ENCODE assay signal across 21 cellular contexts in genomic region chr6:53830356-53830755, GRCh38. TPM values are rescaled to one million over a fixed set of nuclear protein-coding genes. Genes with fewer than 3 reads are reported as not detected.
DNase-seq lines count a peak whose midpoint lies in the region; ATAC-seq and TF ChIP-seq lines count a peak whose summit lies in the region.
"Had no signal": no experiment of that assay in that cellular context is flagged by ENCODE, and none has a peak within 500 bp of the region (broad histone marks: within the 10 kb centered on the region; RNA-seq: fewer than 3 reads in every experiment).

No MANE protein-coding gene starts in this region.

- H3K4me1 ChIP-seq in mammary epithelial cell (ENCODE audit: insufficient read depth, low read length) (peaks cover 52% of the 10 kb centered on the region), colonic mucosa (no peaks in the 10 kb centered on the region), parathyroid adenoma (peaks cover 41% of the 10 kb centered on the region), Peyer's patch (peaks cover 0 to 60% (median 2%) of the 10 kb centered on the region in 4 donors)

- WGBS in mammary epithelial cell (ENCODE audit: low coverage, missing lambda C conversion rate), result 61% methylated on average over 1 of the region's 1 CpG

- H3K9me3 ChIP-seq in mammary epithelial cell (replicated peaks; ENCODE audit: insufficient read depth, low read length) (no peaks in the 10 kb centered on the region), colonic mucosa (no peaks in the 10 kb centered on the region), parathyroid adenoma (ENCODE audit: control insufficient read depth, low read length) (no peaks in the 10 kb centered on the region), Peyer's patch (no peaks in the 10 kb centered on the region)

- intact Hi-C loops in MCF 10A (cut with micrococcal nuclease) (no loop called here), mammary epithelial cell (cut with micrococcal nuclease) (no loop called here), colonic mucosa (cut with DNase I) (no loop called here)

- no peak for TF ChIP-seq POLR2A in Peyer's patch (IDR thresholded peaks at IDR 0.05)

- H3K27me3 ChIP-seq in mammary epithelial cell (ENCODE audit: insufficient read depth, low read length) (no peaks in the 10 kb centered on the region), colonic mucosa (no peaks in the 10 kb centered on the region), parathyroid adenoma (ENCODE audit: control insufficient read depth, insufficient read depth, low read length) (no peaks in the 10 kb centered on the region), Peyer's patch (no peaks in the 10 kb centered on the region)

- peaks cover 43% of the 10 kb centered on the region for H3K4me1 Mint-ChIP-seq in MCF 10A (ENCODE audit: insufficient read depth, unreplicated experiment)

- ATAC-seq in HG02678 (IDR thresholded peaks at IDR 0.05; ENCODE audit: unreplicated experiment), result no peak
- no peak for ATAC-seq in HG02884 (IDR thresholded peaks at IDR 0.05; ENCODE audit: unreplicated experiment)
- ATAC-seq: HCT116 had no signal

- H2AFZ ChIP-seq in mammary epithelial cell (ENCODE audit: low read depth, low read length), result no peak overlapping the region
- H2AFZ ChIP-seq in parathyroid adenoma, result no peak overlapping the region
- H2AFZ ChIP-seq: PC-9 had no signal

- no peak overlapping the region for H3K4me3 Mint-ChIP-seq in MCF 10A (ENCODE audit: unreplicated experiment)
- H3K4me3 Mint-ChIP-seq: B cell; CD4-positive, alpha-beta T cell had no signal

- H3K36me3 Mint-ChIP-seq in MCF 10A (ENCODE audit: insufficient read depth, unreplicated experiment), result peaks cover 7% of the 10 kb centered on the region

- CTCF ChIA-PET in MCF 10A (lab: Yijun Ruan, JAX), result interaction anchor here (0.7 kb wide), 1 partner anchor 125 kb away, joined by 3 read pairs; no protein-coding TSS in a partner anchor
- CTCF ChIA-PET in mammary epithelial cell (lab: Charles Lee; ENCODE audit: low non-redundant PET), result no interaction called here

- no peak overlapping the region for H3K4me2 ChIP-seq in mammary epithelial cell (ENCODE audit: insufficient read depth, low read depth, low read length)
- H3K4me2 ChIP-seq in parathyroid adenoma (ENCODE audit: low read length), result no peak overlapping the region
- H3K4me2 ChIP-seq: KMS-11, PC-9 had no signal

- no peaks in the 10 kb centered on the region for H3K9me3 Mint-ChIP-seq in MCF 10A (ENCODE audit: unreplicated experiment)
- H3K9me3 Mint-ChIP-seq: CD4-positive, alpha-beta T cell had no signal

- H3K9ac ChIP-seq in mammary epithelial cell (ENCODE audit: insufficient read depth, low read length), result no peak overlapping the region
- H3K9ac ChIP-seq in colonic mucosa (ENCODE audit: low read depth in 2 of 2, low read length in 2 of 2), result no peak overlapping the region
- H3K9ac ChIP-seq in parathyroid adenoma, result no peak overlapping the region
- H3K9ac ChIP-seq: KMS-11 had no signal

- POLR2A ChIA-PET in MCF 10A (lab: Yijun Ruan, JAX), result interaction anchor here (4.6 kb wide), 1 partner anchor 36 kb away, joined by 35 read pairs; the partner anchor contains the start of gene LRRC1

- no peak overlapping the region for H3K4me3 ChIP-seq in mammary epithelial cell (replicated peaks in 1 of 3; ENCODE audit: insufficient read depth in 1 of 3, low read depth in 2 of 3, low read length in 3 of 3)
- no peak overlapping the region for H3K4me3 ChIP-seq in colonic mucosa
- no peak overlapping the region for H3K4me3 ChIP-seq in parathyroid adenoma (ENCODE audit: low read depth, low read length)
- no peak overlapping the region for H3K4me3 ChIP-seq in Peyer's patch
- H3K4me3 ChIP-seq: PC-9 had no signal

- H3K79me2 ChIP-seq in mammary epithelial cell (ENCODE audit: insufficient read depth, low read length), result peaks cover 87% of the 10 kb centered on the region
- H3K79me2 ChIP-seq in parathyroid adenoma, result peaks cover 40% of the 10 kb centered on the region

- DNase-seq in MCF 10A (ENCODE audit: unreplicated experiment), result no peak
- no peak for DNase-seq in mammary epithelial cell
- no peak for DNase-seq in colonic mucosa
- DNase-seq in Peyer's patch, result no peak
- no peak for DNase-seq in activated CD8-positive, alpha-beta memory T cell treated with anti-CD3 and anti-CD28 coated beads for 24 hours
- DNase-seq: 8988T; Calu3; CD4-positive, alpha-beta T cell; GF-D8; GOT3; NCI-H1436; NCI-H1930; NCI-H345; NCI-H524 treated with DMSO at 0.1 percent for 48 hours; PC-9 had no signal

- H3K27ac Mint-ChIP-seq in MCF 10A (ENCODE audit: low read depth, unreplicated experiment), result peak overlapping the region; percentile 75
- H3K27ac Mint-ChIP-seq: B cell; CD4-positive, alpha-beta T cell had no signal

- in situ Hi-C loops in mammary epithelial cell (cut with MboI; ENCODE audit: low sequenced_read_pairs in 2 of 2), result no loop called here

- H3K36me3 ChIP-seq in mammary epithelial cell (ENCODE audit: insufficient read depth, low read length) (no peaks in the 10 kb centered on the region), colonic mucosa (no peaks in the 10 kb centered on the region), parathyroid adenoma (ENCODE audit: control insufficient read depth, insufficient read depth, low read length) (no peaks in the 10 kb centered on the region), Peyer's patch (no peaks in the 10 kb centered on the region)

- no peaks in the 10 kb centered on the region for H4K20me1 ChIP-seq in mammary epithelial cell (ENCODE audit: insufficient read depth, low read length)

- H3K27me3 Mint-ChIP-seq in MCF 10A (ENCODE audit: insufficient read depth, unreplicated experiment), result no peaks in the 10 kb centered on the region
- H3K27me3 Mint-ChIP-seq: B cell; CD4-positive, alpha-beta T cell had no signal

- dilution Hi-C loops in mammary epithelial cell (cut with HindIII; ENCODE audit: low sequenced_read_pairs), result no loop called here

- BruUV-seq in MCF 10A (replicated peaks; lab: Mats Ljungman, UMichigan), result no TSS peak
- BruUV-seq in mammary epithelial cell (replicated peaks; lab: Mats Ljungman, UMichigan), result no TSS peak

- H3K27ac ChIP-seq in mammary epithelial cell (ENCODE audit: insufficient read depth, low read depth, low read length) (no peak overlapping the region), colonic mucosa (peak overlapping the region; percentile 78), parathyroid adenoma (peak overlapping the region; percentile 34), Peyer's patch (peak overlapping the region in 2 of 4 donors; percentile 7 to 57)
- H3K27ac ChIP-seq: KMS-11, PC-9 had no signal

- TF ChIP-seq CTCF in MCF 10A (IDR thresholded peaks at IDR 0.05; ENCODE audit: unreplicated experiment) (no peak), mammary epithelial cell (conservative IDR thresholded peaks at IDR 0.05 in 1 of 2, IDR thresholded peaks at IDR 0.05 in 1 of 2; ENCODE audit: extremely low read depth in 1 of 2, insufficient read depth in 1 of 2, low read depth in 1 of 2, low read length in 2 of 2) (no peak), colonic mucosa (IDR thresholded peaks at IDR 0.05) (no peak), parathyroid adenoma (IDR thresholded peaks at IDR 0.05) (no peak), Peyer's patch (IDR thresholded peaks at IDR 0.05) (no peak)

RNA-seq across cellular contexts. Expression of gene LRRC1, which starts 35.6 kb away (rescaled TPM):
- total RNA-seq in MCF 10A (2022), result 16.0 and 18.6 TPM in 2 replicates
- 10 to 100 TPM; 18.2 to 19.2 TPM for total RNA-seq in mammary epithelial cell
- 12.4 TPM for polyA plus RNA-seq in mammary epithelial cell
- polyA minus RNA-seq in mammary epithelial cell, result 11.6 TPM
- total RNA-seq in colonic mucosa, result 10 to 100 TPM; 49.6 to 72.9 TPM
- total RNA-seq in Peyer's patch, result 10 to 100 TPM; 37.1 to 63.6 (median 49.8) TPM
